17 cellular contexts compared by ENCODE assay signal in the genomic region with DNA sequence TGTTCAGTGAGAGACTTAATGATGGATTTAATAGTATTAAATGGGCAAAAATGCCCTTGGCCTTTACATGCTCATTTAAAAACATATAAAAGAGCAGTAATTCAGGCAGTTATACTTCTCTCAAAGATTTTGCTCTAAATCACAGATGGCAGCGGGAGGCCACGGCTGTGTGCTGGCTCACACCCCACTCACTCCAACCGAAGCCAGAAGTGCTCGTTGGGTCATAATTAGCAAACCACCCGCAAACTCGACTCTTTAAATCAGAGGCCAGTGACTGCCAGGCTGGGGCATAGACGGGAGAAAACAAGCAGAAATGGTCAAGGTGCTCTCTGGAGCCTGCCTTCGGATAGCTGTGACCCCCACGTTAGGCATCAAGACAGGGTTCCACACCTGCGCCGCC.
"Had no signal": no experiment of that assay in that cellular context is flagged by ENCODE, and none has a peak within 500 bp of the region (broad histone marks: within the 10 kb centered on the region; RNA-seq: fewer than 3 reads in every experiment).

No MANE protein-coding gene starts in this region.

- H3K4me3 Mint-ChIP-seq: naive thymus-derived CD8-positive, alpha-beta T cell; neural crest cell; stimulated activated memory B cell treated with anti-CD40 and anti-IgM and Interleukin-4, amounts not matched to agents 10 μg/mL and 1 μg/mL and 100 μg/mL, for 72 hours; stimulated activated naive CD8-positive, alpha-beta T cell treated with anti-CD3 and anti-CD28 coated beads, Interleukin-15, Interleukin-2, amounts not matched to agents 100 ng/mL and 50 ng/mL, for 24 hours had no signal

- H3K36me3 Mint-ChIP-seq: naive thymus-derived CD8-positive, alpha-beta T cell had no signal

- H3K27me3 Mint-ChIP-seq: naive thymus-derived CD8-positive, alpha-beta T cell; stimulated activated memory B cell treated with anti-CD40 and anti-IgM and Interleukin-4, amounts not matched to agents 10 μg/mL and 1 μg/mL and 100 μg/mL, for 72 hours; stimulated activated naive CD8-positive, alpha-beta T cell treated with anti-CD3 and anti-CD28 coated beads, Interleukin-15, Interleukin-2, amounts not matched to agents 100 ng/mL and 50 ng/mL, for 24 hours had no signal

- H3K4me1 Mint-ChIP-seq: neural crest cell; stimulated activated memory B cell treated with anti-CD40 and anti-IgM and Interleukin-4, amounts not matched to agents 10 μg/mL and 1 μg/mL and 100 μg/mL, for 72 hours had no signal

- H3K9me3 Mint-ChIP-seq: naive thymus-derived CD8-positive, alpha-beta T cell; neural crest cell; stimulated activated memory B cell treated with anti-CD40 and anti-IgM and Interleukin-4, amounts not matched to agents 10 μg/mL and 1 μg/mL and 100 μg/mL, for 72 hours; stimulated activated naive CD8-positive, alpha-beta T cell treated with anti-CD3 and anti-CD28 coated beads, Interleukin-15, Interleukin-2, amounts not matched to agents 100 ng/mL and 50 ng/mL, for 24 hours had no signal

- H3K27ac Mint-ChIP-seq: stimulated activated memory B cell treated with anti-CD40 and anti-IgM and Interleukin-4, amounts not matched to agents 10 μg/mL and 1 μg/mL and 100 μg/mL, for 72 hours; stimulated activated naive CD8-positive, alpha-beta T cell treated with anti-CD3 and anti-CD28 coated beads, Interleukin-15, Interleukin-2, amounts not matched to agents 100 ng/mL and 50 ng/mL, for 24 hours had no signal

- DNase-seq: effector CD8-positive, alpha-beta T cell; heart left ventricle; hippocampal formation; kidney glomerular epithelial cell; mammary epithelial cell; naive thymus-derived CD8-positive, alpha-beta T cell; posterior cingulate gyrus; spleen; stimulated activated CD4-positive, alpha-beta T cell treated with anti-CD3 and anti-CD28 coated beads, Interleukin-15, amount 100 ng/mL, for 24 hours; stimulated activated CD4-positive, alpha-beta T cell treated with anti-CD3 and anti-CD28 coated beads, Interleukin-1b, Interleukin-23, amount 100 ng/mL, for 48 hours; stimulated activated CD4-positive, alpha-beta T cell treated with anti-CD3 and anti-CD28 coated beads, Interleukin-4, amount 100 ng/mL, for 24 hours; tibial artery; upper lobe of left lung; uterus had no signal
